Comparison of ENCODE assay signal across 34 cellular contexts in genomic region chr14:104144453-104144790, GRCh38. TPM values are rescaled to one million over a fixed set of nuclear protein-coding genes. Genes with fewer than 3 reads are reported as not detected.
"Had no signal": no experiment of that assay in that cellular context is flagged by ENCODE, and none has a peak within 500 bp of the region (broad histone marks: within the 10 kb centered on the region; RNA-seq: fewer than 3 reads in every experiment).

No MANE protein-coding gene starts in this region.

- H3K4me3 Mint-ChIP-seq: activated CD4-positive, alpha-beta memory T cell treated with anti-CD3 and anti-CD28 coated beads, Interleukin-2, amount 10 ng/mL, durations not matched to agents 7 days and 5 days; activated T-cell treated with anti-CD3 and anti-CD28 coated beads, Interleukin-2, amount 50 U/mL, for 72 hours; activated T-helper 17 cell treated with anti-CD3 and anti-CD28 coated beads, Interleukin-2, amount 50 U/mL, for 72 hours had no signal

- H3K36me3 ChIP-seq: adrenal gland, breast epithelium, Peyer's patch had no signal

- H3K4me1 Mint-ChIP-seq: activated T-helper 17 cell treated with anti-CD3 and anti-CD28 coated beads, Interleukin-2, amount 50 U/mL, for 72 hours had no signal

- H3K4me1 ChIP-seq: Peyer's patch had no signal

- H3K4me3 ChIP-seq: adrenal gland, body of pancreas, breast epithelium, K562, Peyer's patch had no signal

- H3K9me3 ChIP-seq: adrenal gland, body of pancreas, breast epithelium, Peyer's patch had no signal

- H3K27ac ChIP-seq: adrenal gland, body of pancreas, breast epithelium, Peyer's patch had no signal

- H3K9me3 Mint-ChIP-seq: activated CD4-positive, alpha-beta memory T cell treated with anti-CD3 and anti-CD28 coated beads, Interleukin-2, amount 10 ng/mL, durations not matched to agents 7 days and 5 days; activated T-cell treated with anti-CD3 and anti-CD28 coated beads, Interleukin-2, amount 50 U/mL, for 72 hours; activated T-helper 17 cell treated with anti-CD3 and anti-CD28 coated beads, Interleukin-2, amount 50 U/mL, for 72 hours had no signal

- DNase-seq: activated CD4-positive, alpha-beta memory T cell treated with anti-CD3 and anti-CD28 coated beads, Interleukin-2, amount 10 ng/mL, durations not matched to agents 7 days and 5 days; activated CD4-positive, alpha-beta T cell treated with anti-CD3 and anti-CD28 coated beads for 4 hours; activated CD4-positive, alpha-beta T cell treated with anti-CD3 and anti-CD28 coated beads, Interleukin-2, amount 50 U/mL, for 1 hour; activated naive CD4-positive, alpha-beta T cell; activated T-cell treated with anti-CD3 and anti-CD28 coated beads, Interleukin-2, amount 50 U/mL, for 1 hour; activated T-cell treated with anti-CD3 and anti-CD28 coated beads, Interleukin-2, amount 50 U/mL, for 72 hours; IMR-90; NCI-H1092 treated with DMSO at 0.1 percent for 48 hours; NCI-H1417; NCI-H146; NCI-H187; NCI-H2029 treated with DMSO at 0.1 percent for 48 hours; NCI-H2107; NCI-H2171; NCI-H510A; NCI-H526; NCI-H748 treated with DMSO at 0.1 percent for 48 hours; NK-92 treated with Interleukin-12 subunit alpha and Interleukin-12 subunit beta, amount 100 ng/mL, for 24 hours; PC-3; RPMI8226; SIG-M5; SW 1271; T1000 had no signal

- H3K27ac Mint-ChIP-seq: activated CD4-positive, alpha-beta memory T cell treated with anti-CD3 and anti-CD28 coated beads, Interleukin-2, amount 10 ng/mL, durations not matched to agents 7 days and 5 days; activated T-cell treated with anti-CD3 and anti-CD28 coated beads, Interleukin-2, amount 50 U/mL, for 72 hours; activated T-helper 17 cell treated with anti-CD3 and anti-CD28 coated beads, Interleukin-2, amount 50 U/mL, for 72 hours had no signal

- ATAC-seq: activated CD4-positive, CD25-positive, alpha-beta regulatory T cell treated with anti-CD3 and anti-CD28 coated beads, Interleukin-2, amount 50 U/mL, for 24 hours; activated T-cell treated with anti-CD3 and anti-CD28 coated beads, Interleukin-2, amount 50 U/mL, for 72 hours; activated T-helper 17 cell treated with anti-CD3 and anti-CD28 coated beads, Interleukin-2, amount 50 U/mL, for 72 hours; body of pancreas; K562; PC-3 had no signal

- H3K27me3 ChIP-seq: body of pancreas, Peyer's patch had no signal

RNA-seq across cellular contexts. Expression of gene KIF26A, which starts 6.0 kb away (rescaled TPM):
- total RNA-seq: IMR-90, M059J had no signal
- polyA plus RNA-seq: IMR-90, K562 had no signal

RNA-seq across cellular contexts. Expression of gene ASPG, which starts 58.9 kb away (rescaled TPM):
- total RNA-seq: activated CD4-positive, alpha-beta memory T cell treated with anti-CD3 and anti-CD28 coated beads, Interleukin-2, amount 10 ng/mL, durations not matched to agents 7 days and 5 days; activated CD8-positive, alpha-beta memory T cell treated with anti-CD3 and anti-CD28 coated beads for 36 hours; activated T-helper 17 cell treated with anti-CD3 and anti-CD28 coated beads, Interleukin-2, amount 50 U/mL, for 72 hours; astrocyte; IMR-90; M059J; T-helper 2 cell treated with Interferon-gamma antibody and Interleukin-4, amounts not matched to agents 100 ng/mL and 5 ng/mL, for 36 hours had no signal
- polyA plus RNA-seq: IMR-90, K562 had no signal
